1 cellular context compared by ENCODE assay signal in genomic region chr6:170035104-170035503, GRCh38.
TF ChIP-seq lines count a peak whose summit lies in the region.

No MANE protein-coding gene starts in this region.

TF ChIP-seq in HepG2, 621 proteins besides CTCF, POLR2A, EP300 and RAD21 (continued from another document):
- no peak for TF ChIP-seq TBL1XR1 (IDR thresholded peaks at IDR 0.05; ENCODE audit: borderline replicate concordance, low read length, partially characterized antibody)
- no peak for TF ChIP-seq PPARG (CRISPR knock-in tag; conservative IDR thresholded peaks at IDR 0.05)
- no peak for TF ChIP-seq PLRG1 (conservative IDR thresholded peaks at IDR 0.05)
